Comparison of ENCODE assay signal across 8 cellular contexts in the genomic region with DNA sequence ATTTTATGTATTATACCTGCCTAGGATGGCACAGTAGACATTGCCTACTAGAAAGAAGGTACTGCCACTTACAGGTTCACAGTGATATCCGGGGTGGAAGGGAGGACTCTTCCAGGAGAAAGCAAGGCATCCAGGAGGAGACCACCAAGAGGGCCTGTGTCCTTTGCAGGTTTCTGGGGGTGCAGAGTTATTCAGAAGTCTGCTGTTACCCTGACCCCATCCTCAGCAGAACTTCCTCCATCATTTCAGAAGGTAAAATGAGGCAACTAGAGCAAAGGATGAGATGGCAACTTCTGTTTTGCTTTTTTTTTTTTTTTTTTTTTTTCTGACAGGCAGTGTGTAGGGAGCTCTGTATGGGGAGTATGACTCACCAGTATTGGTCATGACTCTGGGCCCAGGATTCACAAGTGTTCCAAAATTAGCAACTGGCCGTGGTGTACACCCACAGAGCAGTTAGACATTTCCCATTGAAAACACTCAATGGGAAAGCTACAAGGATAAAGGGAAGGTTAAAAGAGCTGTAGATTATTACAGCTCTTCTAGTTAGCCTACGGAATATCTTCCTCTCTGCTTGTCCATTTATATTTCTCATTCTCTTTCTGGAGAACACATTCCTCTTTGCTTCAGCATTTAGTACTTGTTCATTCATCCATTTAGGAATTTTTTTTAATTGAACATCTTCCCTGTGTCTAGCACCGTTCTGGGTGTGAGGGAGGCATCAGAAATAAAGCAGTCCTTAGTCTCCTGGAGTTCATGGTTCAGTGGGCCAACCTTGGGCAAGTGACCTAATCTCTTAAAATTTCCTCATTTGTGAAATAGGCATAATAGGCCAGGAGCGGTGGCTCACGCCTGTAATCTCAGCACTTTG. TPM values are rescaled to one million over a fixed set of nuclear protein-coding genes. Genes with fewer than 3 reads are reported as not detected.
A peak's percentile ranks its signal among the peaks of the same experiment; 100 is the strongest.
DNase-seq lines count a peak whose midpoint lies in the region; ATAC-seq and TF ChIP-seq lines count a peak whose summit lies in the region.

No MANE protein-coding gene starts in this region.

- H3K27ac Mint-ChIP-seq in type B pancreatic cell, result peak overlapping the region; percentile 2
- no peak overlapping the region for H3K27ac Mint-ChIP-seq in endothelial cell (ENCODE audit: unreplicated experiment)

- H3K9me3 Mint-ChIP-seq in type B pancreatic cell (no peaks in the 10 kb centered on the region), endothelial cell (ENCODE audit: unreplicated experiment) (no peaks in the 10 kb centered on the region)

- H3K27me3 Mint-ChIP-seq in type B pancreatic cell (no peaks in the 10 kb centered on the region), endothelial cell (ENCODE audit: unreplicated experiment) (peaks cover 5% of the 10 kb centered on the region)

- H3K4me1 Mint-ChIP-seq in type B pancreatic cell (ENCODE audit: unreplicated experiment) (peaks cover 5% of the 10 kb centered on the region), endothelial cell (ENCODE audit: unreplicated experiment) (peaks cover 8% of the 10 kb centered on the region)

- no peaks in the 10 kb centered on the region for H3K36me3 Mint-ChIP-seq in type B pancreatic cell
- no peaks in the 10 kb centered on the region for H3K36me3 Mint-ChIP-seq in endothelial cell (ENCODE audit: low read depth, unreplicated experiment)

- peak; percentile 81 for ATAC-seq in HG02610 (IDR thresholded peaks at IDR 0.05; ENCODE audit: unreplicated experiment)

- H3K4me3 Mint-ChIP-seq in type B pancreatic cell, result no peak overlapping the region
- H3K4me3 Mint-ChIP-seq in endothelial cell (ENCODE audit: unreplicated experiment), result no peak overlapping the region

- TF ChIP-seq CTCF in type B pancreatic cell (conservative IDR thresholded peaks at IDR 0.05) (no peak), endothelial cell (IDR thresholded peaks at IDR 0.05; ENCODE audit: unreplicated experiment) (no peak)

- peak; percentile 60 for DNase-seq in NK-92 treated with Interleukin-12 subunit alpha and Interleukin-12 subunit beta, amount 100 ng/mL, for 24 hours (lab: John Stamatoyannopoulos, UW)
- DNase-seq in NK-92 (lab: John Stamatoyannopoulos, UW; ENCODE audit: unreplicated experiment) (no peak), NCI-H226 (peak; percentile 72), astrocyte of the hippocampus (ENCODE audit: low read depth, low spot score) (peak; percentile 88), kidney glomerular epithelial cell (lab: John Stamatoyannopoulos, UW) (peak; percentile 95), type B pancreatic cell (ENCODE audit: extremely low spot score, unreplicated experiment) (no peak), endothelial cell (ENCODE audit: low spot score) (no peak)

RNA-seq across cellular contexts. Expression of gene PPP2R5A, which starts 50.5 kb away (rescaled TPM):
- total RNA-seq in type B pancreatic cell (ENCODE audit: low replicate concordance) (20.6 and 34.0 TPM in 2 replicates), endothelial cell (ENCODE audit: unreplicated experiment) (25.5 TPM)

Comparison
In these comparisons a context has a peak if more than half of its experiments do, and no peak if none do; other contexts are left out.
1. DNase-seq: peak in NK-92 treated with Interleukin-12 subunit alpha and Interleukin-12 subunit beta, amount 100 ng/mL, for 24 hours (single experiment), NCI-H226 (single experiment), astrocyte of the hippocampus (single experiment) and kidney glomerular epithelial cell (single experiment); none in NK-92 (single experiment), type B pancreatic cell (single experiment) and endothelial cell (single experiment).